ENCODE assay signal across 2 cellular contexts in genomic region chr5:91521313-91521712, GRCh38.
TF ChIP-seq lines count a peak whose summit lies in the region.

No MANE protein-coding gene starts in this region.

TF ChIP-seq in SK-N-SH, 30 proteins besides CTCF, POLR2A, EP300 and RAD21 (continued from another document):
- peak; percentile 19; the same call in 1 of the 2 replicates for TF ChIP-seq FOSL2 (IDR thresholded peaks at IDR 0.05; ENCODE audit: borderline replicate concordance, low read depth)

TF ChIP-seq in SK-N-SH treated with all-trans-retinoic acid at 6 μM for 48 hours, 23 proteins besides CTCF, POLR2A, EP300 and RAD21 (continued from another document):
- no peak for TF ChIP-seq PATZ1 (CRISPR knock-in tag; IDR thresholded peaks at IDR 0.05; ENCODE audit: borderline replicate concordance)
- TF ChIP-seq ZNF70 (CRISPR knock-in tag; IDR thresholded peaks at IDR 0.05), result no peak
- TF ChIP-seq CSRNP3 (CRISPR knock-in tag; IDR thresholded peaks at IDR 0.05), result no peak
- TF ChIP-seq GLIS3 (CRISPR knock-in tag; IDR thresholded peaks at IDR 0.05), result no peak
- no peak for TF ChIP-seq CREB5 (CRISPR knock-in tag; IDR thresholded peaks at IDR 0.05; ENCODE audit: low read depth)
- no peak for TF ChIP-seq ZNF565 (CRISPR knock-in tag; conservative IDR thresholded peaks at IDR 0.05; ENCODE audit: low read depth)
- no peak for TF ChIP-seq OSR1 (CRISPR knock-in tag; IDR thresholded peaks at IDR 0.05)
- no peak for TF ChIP-seq TOX (CRISPR knock-in tag; IDR thresholded peaks at IDR 0.05; ENCODE audit: borderline replicate concordance)
